ENCODE assay signal across 18 cellular contexts in the genomic region with DNA sequence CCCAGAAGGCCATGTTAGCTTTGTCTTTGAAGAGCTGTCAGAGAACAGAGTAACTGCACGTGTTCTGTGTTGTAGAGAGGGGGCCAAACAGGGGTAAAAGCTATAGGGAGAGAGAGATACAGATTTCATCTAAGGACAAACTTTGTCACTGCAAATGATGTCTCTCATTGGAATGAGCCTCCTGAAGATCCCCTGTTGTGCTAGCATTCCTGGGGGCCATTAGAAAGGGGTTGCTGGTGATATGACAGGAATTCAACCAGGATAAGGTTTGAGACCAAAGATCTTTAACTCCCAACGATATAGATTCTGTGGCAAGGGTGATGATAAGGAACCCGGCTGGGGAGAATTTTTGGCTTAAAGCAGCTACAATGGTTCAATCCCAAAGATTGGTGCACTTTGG. TPM values are rescaled to one million over a fixed set of nuclear protein-coding genes. Genes with fewer than 3 reads are reported as not detected.
DNase-seq lines count a peak whose midpoint lies in the region; ATAC-seq and TF ChIP-seq lines count a peak whose summit lies in the region.
"Had no signal": no experiment of that assay in that cellular context is flagged by ENCODE, and none has a peak within 500 bp of the region (broad histone marks: within the 10 kb centered on the region; RNA-seq: fewer than 3 reads in every experiment).

No MANE protein-coding gene starts in this region.

- no peak for ATAC-seq in naive thymus-derived CD8-positive, alpha-beta T cell
- ATAC-seq: CD8-positive, alpha-beta T cell; Right ventricle myocardium inferior had no signal

- H3K9me3 Mint-ChIP-seq in Calu3 (ENCODE audit: low read depth, unreplicated experiment) (no peaks in the 10 kb centered on the region), endodermal cell (peaks cover 40% of the 10 kb centered on the region), mesothelial cell of epicardium (peaks cover 20% of the 10 kb centered on the region)
- H3K9me3 Mint-ChIP-seq in naive thymus-derived CD8-positive, alpha-beta T cell: no peaks in the 10 kb centered on the region
- H3K9me3 Mint-ChIP-seq: CD8-positive, alpha-beta T cell had no signal

- no peak overlapping the region for H3K4me3 ChIP-seq in HUES64 (ENCODE audit: low read length)
- peak overlapping the region; percentile 45 for H3K4me3 ChIP-seq in endodermal cell (ENCODE audit: low read length)
- H3K4me3 ChIP-seq: BLaER1 treated with 17β-estradiol and CSF1 and Interleukin-3, amounts not matched to agents 10 nM and 100 nM; GM23248 had no signal

- H3K27me3 ChIP-seq in HUES64 (ENCODE audit: insufficient read depth, low read length) (no peaks in the 10 kb centered on the region), endodermal cell (ENCODE audit: control insufficient read depth, insufficient read depth, low read length, poor library complexity, severe bottlenecking) (no peaks in the 10 kb centered on the region)

- H3K27me3 Mint-ChIP-seq in Calu3 (ENCODE audit: unreplicated experiment) (no peaks in the 10 kb centered on the region), endodermal cell (ENCODE audit: insufficient read depth) (no peaks in the 10 kb centered on the region), mesothelial cell of epicardium (ENCODE audit: low read depth) (no peaks in the 10 kb centered on the region)
- peaks cover 0 to 3% (median 0%) of the 10 kb centered on the region in 5 donors for H3K27me3 Mint-ChIP-seq in naive thymus-derived CD8-positive, alpha-beta T cell

- BruUV-seq in Calu3 (replicated peaks; lab: Mats Ljungman, UMichigan): no TSS peak

- intact Hi-C loops in Calu3 (cut with micrococcal nuclease; ENCODE audit: unreplicated experiment): no loop called here

- no peak overlapping the region for H3K4me3 Mint-ChIP-seq in Calu3 (ENCODE audit: low read depth, unreplicated experiment)
- H3K4me3 Mint-ChIP-seq in endodermal cell: no peak overlapping the region
- H3K4me3 Mint-ChIP-seq in mesothelial cell of epicardium: no peak overlapping the region
- H3K4me3 Mint-ChIP-seq in naive thymus-derived CD8-positive, alpha-beta T cell: no peak overlapping the region
- H3K4me3 Mint-ChIP-seq: CD8-positive, alpha-beta T cell had no signal

- DNase-seq in Calu3 (no peak), endodermal cell (peak; percentile 63), mesothelial cell of epicardium (ENCODE audit: low spot score in 2 of 2, unreplicated experiment in 2 of 2) (no peak), ureter (ENCODE audit: low spot score) (no peak), SIG-M5 (lab: John Stamatoyannopoulos, UW) (no peak), NCI-H1694 treated with DMSO at 0.1 percent for 48 hours (lab: John Stamatoyannopoulos, UW) (no peak)
- no peak for DNase-seq in naive thymus-derived CD8-positive, alpha-beta T cell
- DNase-seq: CD8-positive, alpha-beta T cell; GM23248; Karpas-422; MV-4-11; NCI-H1105 treated with DMSO at 0.1 percent for 48 hours; NCI-H2081; NCI-H2171; NCI-H526 had no signal

- H3K36me3 ChIP-seq in HUES64 (ENCODE audit: insufficient read depth, low read length): no peaks in the 10 kb centered on the region
- H3K36me3 ChIP-seq in endodermal cell (ENCODE audit: control insufficient read depth, insufficient read depth, low read length): no peaks in the 10 kb centered on the region
- H3K36me3 ChIP-seq: BLaER1 treated with 17β-estradiol and CSF1 and Interleukin-3, amounts not matched to agents 10 nM and 100 nM had no signal

- peaks cover 5% of the 10 kb centered on the region for H3K36me3 Mint-ChIP-seq in Calu3 (ENCODE audit: insufficient read depth, unreplicated experiment)
- H3K36me3 Mint-ChIP-seq in endodermal cell (ENCODE audit: low read depth): no peaks in the 10 kb centered on the region
- peaks cover 5% of the 10 kb centered on the region for H3K36me3 Mint-ChIP-seq in mesothelial cell of epicardium
- peaks cover 0 to 6% (median 0%) of the 10 kb centered on the region in 3 donors for H3K36me3 Mint-ChIP-seq in naive thymus-derived CD8-positive, alpha-beta T cell
- H3K36me3 Mint-ChIP-seq: CD8-positive, alpha-beta T cell had no signal

- POLR2A ChIA-PET in naive thymus-derived CD8-positive, alpha-beta T cell (lab: Charles Lee): no interaction called here

- H3K9me3 ChIP-seq in HUES64 (ENCODE audit: insufficient read depth, low read depth, low read length) (no peaks in the 10 kb centered on the region), endodermal cell (ENCODE audit: control insufficient read depth, low read length) (no peaks in the 10 kb centered on the region)
- H3K9me3 ChIP-seq: BLaER1 treated with 17β-estradiol and CSF1 and Interleukin-3, amounts not matched to agents 10 nM and 100 nM had no signal

- WGBS in HUES64: 31% methylated on average over 3 of the region's 3 CpGs
- 3 to 14% methylated on average over 3 of the region's 3 CpGs for WGBS in endodermal cell (ENCODE audit: insufficient coverage in 1 of 2, insufficient read length in 1 of 2), 2 experiments

- peaks cover 25% of the 10 kb centered on the region for H3K4me1 Mint-ChIP-seq in Calu3 (ENCODE audit: low read depth, unreplicated experiment)
- H3K4me1 Mint-ChIP-seq in endodermal cell: peaks cover 12% of the 10 kb centered on the region
- peaks cover 26% of the 10 kb centered on the region for H3K4me1 Mint-ChIP-seq in mesothelial cell of epicardium
- no peaks in the 10 kb centered on the region for H3K4me1 Mint-ChIP-seq in naive thymus-derived CD8-positive, alpha-beta T cell

- no peak overlapping the region for H3K9ac ChIP-seq in HUES64 (ENCODE audit: low read depth, low read length)
- H3K9ac ChIP-seq in endodermal cell (ENCODE audit: extremely low read depth, low read length, poor library complexity, severe bottlenecking): no peak overlapping the region
- H3K9ac ChIP-seq: BLaER1 treated with 17β-estradiol and CSF1 and Interleukin-3, amounts not matched to agents 10 nM and 100 nM; GM23248 had no signal

- CTCF ChIA-PET in Calu3 (lab: Charles Lee): interaction anchor here (1.7 kb wide), 1 partner anchor 16 kb away, joined by 7 read pairs; a partner anchor contains a TSS

- peaks cover 47% of the 10 kb centered on the region for H3K4me1 ChIP-seq in HUES64 (ENCODE audit: insufficient read depth, low read length)
- no peaks in the 10 kb centered on the region for H3K4me1 ChIP-seq in endodermal cell (ENCODE audit: control insufficient read depth, insufficient read depth, low read length)
- H3K4me1 ChIP-seq: BLaER1 treated with 17β-estradiol and CSF1 and Interleukin-3, amounts not matched to agents 10 nM and 100 nM had no signal

- H3K27ac Mint-ChIP-seq in Calu3 (ENCODE audit: unreplicated experiment): peak overlapping the region; percentile 72
- peak overlapping the region; percentile 77 for H3K27ac Mint-ChIP-seq in endodermal cell
- peak overlapping the region; percentile 49 for H3K27ac Mint-ChIP-seq in mesothelial cell of epicardium
- H3K27ac Mint-ChIP-seq in naive thymus-derived CD8-positive, alpha-beta T cell: no peak overlapping the region
- H3K27ac Mint-ChIP-seq: CD8-positive, alpha-beta T cell had no signal

- H3K27ac ChIP-seq in HUES64 (ENCODE audit: low read depth, low read length) (peak overlapping the region; percentile 67), endodermal cell (ENCODE audit: low read depth, low read length) (peak overlapping the region; percentile 29)
- H3K27ac ChIP-seq: BLaER1 treated with 17β-estradiol and CSF1 and Interleukin-3, amounts not matched to agents 10 nM and 100 nM; GM23248 had no signal

- TF ChIP-seq CTCF in Calu3 (IDR thresholded peaks at IDR 0.05; ENCODE audit: unreplicated experiment) (no peak), endodermal cell (conservative IDR thresholded peaks at IDR 0.05) (no peak), mesothelial cell of epicardium (IDR thresholded peaks at IDR 0.05; ENCODE audit: unreplicated experiment) (no peak)

RNA-seq across cellular contexts. Expression of a gene that starts 16.8 kb away (rescaled TPM):
- total RNA-seq in Calu3 (2022) (70.5 and 85.6 TPM in 2 replicates), endodermal cell (10 to 100 TPM; 23.5 to 24.9 TPM), mesothelial cell of epicardium (48.3 to 52.5 TPM (median 48.8 TPM) in 3 replicates), ureter (31.8 TPM)
- 24.4 TPM for polyA plus RNA-seq in HUES64 (2013, experiment 1 of 2)
- 27.3 TPM for polyA plus RNA-seq in HUES64 (2013, experiment 2 of 2)
- 57.7 TPM for polyA plus RNA-seq in endodermal cell (2013, experiment 1 of 2)
- 50.3 TPM for polyA plus RNA-seq in endodermal cell (2013, experiment 2 of 2)
- under 1 TPM in 1 of 2 experiments, not detected in 1; 0.31 TPM for total RNA-seq in naive thymus-derived CD8-positive, alpha-beta T cell
- not detected for polyA plus RNA-seq in naive thymus-derived CD8-positive, alpha-beta T cell
- total RNA-seq: CD8-positive, alpha-beta T cell had no signal

Comparison
In these comparisons a context has a peak if more than half of its experiments do, and no peak if none do; other contexts are left out.
1. H3K27ac Mint-ChIP-seq: peak in Calu3 (single experiment), endodermal cell (single experiment) and mesothelial cell of epicardium (single experiment); none in naive thymus-derived CD8-positive, alpha-beta T cell (0 of 10).
2. RNA of a gene that starts 16.8 kb away (total RNA-seq): 70.5 to 85.6 TPM in Calu3, 48.3 to 52.5 TPM in mesothelial cell of epicardium, 31.8 TPM in ureter (single experiment) and 23.5 to 24.9 TPM in endodermal cell; 0.31 TPM in naive thymus-derived CD8-positive, alpha-beta T cell; every median in the first group is over 10 times any median in the second.